30 cellular contexts compared by ENCODE assay signal in the genomic region with DNA sequence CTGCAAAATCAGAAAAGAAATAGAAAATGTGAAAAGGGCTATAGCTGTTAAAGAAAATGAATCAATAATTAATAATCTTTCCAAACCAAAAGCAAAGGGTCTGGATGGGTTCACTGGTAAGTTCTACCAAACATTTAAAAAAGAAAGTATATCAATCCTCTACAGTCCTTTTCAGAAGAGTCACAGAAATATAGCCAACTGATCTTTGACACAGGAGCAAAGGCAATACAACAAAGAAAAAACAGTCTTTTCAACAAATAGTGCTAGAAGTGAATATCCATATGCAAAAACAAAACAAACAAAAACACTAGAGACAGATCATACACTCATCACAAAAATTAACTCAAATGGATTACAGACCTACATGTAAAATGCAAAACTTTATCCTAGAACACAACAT.
"Had no signal": no experiment of that assay in that cellular context is flagged by ENCODE, and none has a peak within 500 bp of the region (broad histone marks: within the 10 kb centered on the region; RNA-seq: fewer than 3 reads in every experiment).

No MANE protein-coding gene starts in this region.

- ATAC-seq: activated CD8-positive, alpha-beta T cell treated with anti-CD3 and anti-CD28 coated beads, Interleukin-2, amount 10 ng/mL, durations not matched to agents 7 days and 5 days; activated naive CD8-positive, alpha-beta T cell treated with anti-CD3 and anti-CD28 coated beads, Interleukin-2, amount 50 U/mL, for 24 hours; activated T-cell treated with anti-CD3 and anti-CD28 coated beads, Interleukin-2, amount 50 U/mL, for 4 hours; Right ventricle myocardium inferior had no signal

- H3K4me3 Mint-ChIP-seq: activated CD8-positive, alpha-beta T cell treated with anti-CD3 and anti-CD28 coated beads, Interleukin-2, amount 10 ng/mL, durations not matched to agents 7 days and 5 days; activated naive CD4-positive, alpha-beta T cell treated with anti-CD3 and anti-CD28 coated beads, Interleukin-2, amount 10 ng/mL, durations not matched to agents 7 days and 5 days; activated naive CD8-positive, alpha-beta T cell; activated naive CD8-positive, alpha-beta T cell treated with anti-CD3 and anti-CD28 coated beads, Interleukin-2, amount 50 U/mL, for 24 hours; activated T-cell treated with anti-CD3 and anti-CD28 coated beads, Interleukin-2, amount 50 U/mL, for 4 hours had no signal

- H3K27me3 Mint-ChIP-seq: activated naive CD4-positive, alpha-beta T cell treated with anti-CD3 and anti-CD28 coated beads, Interleukin-2, amount 10 ng/mL, durations not matched to agents 7 days and 5 days; activated naive CD8-positive, alpha-beta T cell; activated naive CD8-positive, alpha-beta T cell treated with anti-CD3 and anti-CD28 coated beads, Interleukin-2, amount 50 U/mL, for 24 hours had no signal

- H3K27ac Mint-ChIP-seq: activated CD8-positive, alpha-beta T cell treated with anti-CD3 and anti-CD28 coated beads, Interleukin-2, amount 10 ng/mL, durations not matched to agents 7 days and 5 days; activated naive CD4-positive, alpha-beta T cell treated with anti-CD3 and anti-CD28 coated beads, Interleukin-2, amount 10 ng/mL, durations not matched to agents 7 days and 5 days; activated naive CD8-positive, alpha-beta T cell; activated naive CD8-positive, alpha-beta T cell treated with anti-CD3 and anti-CD28 coated beads, Interleukin-2, amount 50 U/mL, for 24 hours had no signal

- H3K27ac ChIP-seq: brain microvascular endothelial cell, cardiac muscle cell, KMS-11, PC-9, RWPE1, WERI-Rb-1 had no signal

- H3K36me3 ChIP-seq: brain microvascular endothelial cell, cardiac muscle cell, WERI-Rb-1 had no signal

- DNase-seq: activated CD4-positive, alpha-beta T cell treated with anti-CD3 and anti-CD28 coated beads for 1 hour; activated CD4-positive, alpha-beta T cell treated with anti-CD3 and anti-CD28 coated beads for 48 hours; activated CD4-positive, alpha-beta T cell treated with anti-CD3 and anti-CD28 coated beads, Interleukin-2, amount 50 U/mL, for 48 hours; activated CD4-positive, CD25-positive, alpha-beta regulatory T cell; activated CD8-positive, alpha-beta T cell treated with anti-CD3 and anti-CD28 coated beads, Interleukin-2, amount 10 ng/mL, durations not matched to agents 7 days and 5 days; activated effector memory CD4-positive, alpha-beta T cell treated with Interleukin-2 at 50 U/mL for 16 hours; activated naive CD4-positive, alpha-beta T cell treated with anti-CD3 and anti-CD28 coated beads, Interleukin-2, amount 10 ng/mL, durations not matched to agents 7 days and 5 days; activated naive CD8-positive, alpha-beta T cell treated with anti-CD3 and anti-CD28 coated beads, Interleukin-2, amount 50 U/mL, for 24 hours; activated T-cell treated with anti-CD3 and anti-CD28 coated beads, Interleukin-2, amount 50 U/mL, for 4 hours; aorta; brain microvascular endothelial cell; NCI-H1092 treated with DMSO at 0.1 percent for 48 hours; NCI-H1417; NCI-H146; NCI-H187; NCI-H2029 treated with DMSO at 0.1 percent for 48 hours; NCI-H2107; NCI-H2171; NCI-H510A; NCI-H526; NCI-H748 treated with DMSO at 0.1 percent for 48 hours; PC-9; SW 1271; T1000; WERI-Rb-1 had no signal

- H3K4me3 ChIP-seq: cardiac muscle cell, PC-9 had no signal

- H3K27me3 ChIP-seq: brain microvascular endothelial cell, cardiac muscle cell had no signal
